Comparison of ENCODE assay signal across 1 cellular context in genomic region chr1:226642421-226642820, GRCh38.
TF ChIP-seq lines count a peak whose summit lies in the region.

No MANE protein-coding gene starts in this region.

TF ChIP-seq in GM12878, 131 proteins besides CTCF, POLR2A, EP300 and RAD21 (continued from another document):
- TF ChIP-seq REST (IDR thresholded peaks at IDR 0.05; ENCODE audit: low read depth, low read length), result no peak
- no peak for TF ChIP-seq RBBP5 (conservative IDR thresholded peaks at IDR 0.05)
- no peak for TF ChIP-seq LARP7 (IDR thresholded peaks at IDR 0.05)
- TF ChIP-seq ZSCAN29 (IDR thresholded peaks at IDR 0.05), result no peak
- TF ChIP-seq TCF3 (IDR thresholded peaks at IDR 0.05; ENCODE audit: borderline replicate concordance, insufficient read depth, low read depth, low read length), result no peak
- TF ChIP-seq BCL3 (IDR thresholded peaks at IDR 0.05; ENCODE audit: borderline replicate concordance, insufficient read depth, low read depth, low read length, poor library complexity, severe bottlenecking), result no peak
- no peak for TF ChIP-seq SMARCA5 (IDR thresholded peaks at IDR 0.05)
- TF ChIP-seq YY1 (IDR thresholded peaks at IDR 0.05; ENCODE audit: low read depth, low read length), result no peak
- TF ChIP-seq HDAC6 (IDR thresholded peaks at IDR 0.05; ENCODE audit: unreplicated experiment), result no peak
- TF ChIP-seq ASH2L (IDR thresholded peaks at IDR 0.05; ENCODE audit: borderline replicate concordance, low read depth), result no peak
- no peak for TF ChIP-seq CUX1 (IDR thresholded peaks at IDR 0.05; ENCODE audit: insufficient replicate concordance, low read depth, low read length)
- no peak for TF ChIP-seq SIX5 (IDR thresholded peaks at IDR 0.05; ENCODE audit: low read depth, low read length, severe bottlenecking)
- TF ChIP-seq SMC3 (IDR thresholded peaks at IDR 0.05; ENCODE audit: borderline replicate concordance, low read length), result no peak
- no peak for TF ChIP-seq WRNIP1 (IDR thresholded peaks at IDR 0.05; ENCODE audit: borderline replicate concordance, low read depth, low read length)
- no peak for TF ChIP-seq RELA (IDR thresholded peaks at IDR 0.05; ENCODE audit: borderline replicate concordance, partially characterized antibody)
- no peak for TF ChIP-seq HSF1 (IDR thresholded peaks at IDR 0.05; ENCODE audit: low read depth, low read length)
- TF ChIP-seq CBX5 (IDR thresholded peaks at IDR 0.05; ENCODE audit: low read depth), result no peak
